In the genomic region with DNA sequence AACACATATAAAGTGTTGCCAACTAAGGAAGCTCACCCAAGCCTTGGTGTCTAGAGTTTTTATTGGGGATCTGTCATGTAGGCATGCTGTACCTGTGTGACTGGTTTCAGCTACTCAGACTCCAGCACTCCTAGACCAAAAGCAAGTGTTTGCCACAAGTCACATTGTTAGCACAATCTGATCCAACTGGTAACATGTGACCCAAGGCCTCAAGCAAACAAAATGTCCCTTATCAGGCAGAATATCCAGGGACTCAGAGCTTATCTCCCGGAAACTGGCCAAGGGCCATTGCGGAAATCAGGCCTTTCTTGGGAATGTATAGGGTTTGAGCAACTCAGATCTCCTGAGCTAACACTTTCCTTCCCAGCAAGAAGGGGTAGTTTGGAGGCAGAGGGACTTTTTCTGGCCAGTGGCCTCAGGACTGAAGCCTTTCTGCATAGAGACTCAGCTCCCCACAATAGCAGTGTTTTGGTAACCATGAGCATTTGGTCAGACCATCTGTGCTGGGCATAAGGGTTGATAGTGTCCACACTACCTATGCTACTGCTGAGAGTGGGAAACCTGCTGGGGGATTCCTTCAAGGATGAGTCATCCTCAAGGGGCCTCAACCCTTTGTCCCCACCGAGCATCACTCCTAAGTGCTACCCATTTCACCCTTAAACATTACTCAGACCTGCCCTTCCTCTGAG, we compare ENCODE assay signal across 19 cellular contexts. TPM values are rescaled to one million over a fixed set of nuclear protein-coding genes. Genes with fewer than 3 reads are reported as not detected.
DNase-seq lines count a peak whose midpoint lies in the region; ATAC-seq, FAIRE-seq and TF ChIP-seq lines count a peak whose summit lies in the region.
"Had no signal": no experiment of that assay in that cellular context is flagged by ENCODE, and none has a peak within 500 bp of the region (broad histone marks: within the 10 kb centered on the region; RNA-seq: fewer than 3 reads in every experiment).

No MANE protein-coding gene starts in this region.

- no peak overlapping the region for H3K4me3 ChIP-seq in body of pancreas
- no peak overlapping the region for H3K4me3 ChIP-seq in HepG2 (replicated peaks in 1 of 3; ENCODE audit: insufficient read depth in 1 of 3, low read depth in 2 of 3, low read length in 3 of 3)
- H3K4me3 ChIP-seq in upper lobe of right lung, result no peak overlapping the region
- H3K4me3 ChIP-seq: HAP-1 had no signal

- H3K36me3 Mint-ChIP-seq in natural killer cell treated with Interleukin-12 subunit alpha and Interleukin-12 subunit beta and Interleukin-15 and Interleukin-18, amount 100 ng/mL, for 72 hours, result no peaks in the 10 kb centered on the region
- H3K36me3 Mint-ChIP-seq in natural killer cell, result no peaks in the 10 kb centered on the region
- H3K36me3 Mint-ChIP-seq: memory B cell had no signal

- intact Hi-C loops in natural killer cell (cut with micrococcal nuclease) (no loop called here), body of pancreas (cut with DNase I) (no loop called here), HepG2 (cut with micrococcal nuclease; ENCODE audit: unreplicated experiment) (no loop called here), upper lobe of right lung (cut with DNase I) (no loop called here)

- TF ChIP-seq EP300 in HepG2 (IDR thresholded peaks at IDR 0.05; ENCODE audit: low read depth in 2 of 2, low read length in 2 of 2) (no peak), HepG2 (CRISPR knock-in tag; IDR thresholded peaks at IDR 0.05; ENCODE audit: borderline replicate concordance) (no peak)

- peaks cover 29% of the 10 kb centered on the region for H3K4me1 ChIP-seq in body of pancreas
- peaks cover 7% of the 10 kb centered on the region; the same call in 1 of the 2 replicates for H3K4me1 ChIP-seq in HepG2 (ENCODE audit: insufficient read depth, low read length)
- H3K4me1 ChIP-seq in upper lobe of right lung, result peaks cover 14% of the 10 kb centered on the region
- H3K4me1 ChIP-seq: HAP-1 had no signal

- H3K4me1 Mint-ChIP-seq in natural killer cell treated with Interleukin-12 subunit alpha and Interleukin-12 subunit beta and Interleukin-15 and Interleukin-18, amount 100 ng/mL, for 72 hours (ENCODE audit: low read depth in 2 of 2), result no peaks in the 10 kb centered on the region
- no peaks in the 10 kb centered on the region for H3K4me1 Mint-ChIP-seq in natural killer cell
- H3K4me1 Mint-ChIP-seq: activated naive CD8-positive, alpha-beta T cell treated with anti-CD3 and anti-CD28 coated beads, Interleukin-2, amount 50 U/mL, for 24 hours; memory B cell had no signal

- H3K27ac Mint-ChIP-seq in natural killer cell treated with Interleukin-12 subunit alpha and Interleukin-12 subunit beta and Interleukin-15 and Interleukin-18, amount 100 ng/mL, for 72 hours, result no peak overlapping the region
- no peak overlapping the region for H3K27ac Mint-ChIP-seq in natural killer cell
- H3K27ac Mint-ChIP-seq: activated naive CD8-positive, alpha-beta T cell treated with anti-CD3 and anti-CD28 coated beads, Interleukin-2, amount 50 U/mL, for 24 hours; memory B cell had no signal

- in situ Hi-C loops in HepG2 (cut with HindIII; ENCODE audit: extremely low pct_ligation_motif_present, low pct_unique_long_range_greater_than_20kb), result no loop called here

- TF ChIP-seq POLR2A in body of pancreas (IDR thresholded peaks at IDR 0.05) (no peak), HepG2 (IDR thresholded peaks at IDR 0.05; ENCODE audit: insufficient read depth in 1 of 2, low read depth in 2 of 2, low read length in 2 of 2) (no peak)

- POLR2A ChIA-PET in HepG2 (lab: Yijun Ruan, JAX), result no interaction called here

- FAIRE-seq in HepG2 (lab: Jason Lieb, UNC), result no peak
- FAIRE-seq: HTR-8/SVneo had no signal

- H3K9me3 Mint-ChIP-seq in natural killer cell treated with Interleukin-12 subunit alpha and Interleukin-12 subunit beta and Interleukin-15 and Interleukin-18, amount 100 ng/mL, for 72 hours, result no peaks in the 10 kb centered on the region
- H3K9me3 Mint-ChIP-seq in natural killer cell, result no peaks in the 10 kb centered on the region
- H3K9me3 Mint-ChIP-seq: activated naive CD8-positive, alpha-beta T cell treated with anti-CD3 and anti-CD28 coated beads, Interleukin-2, amount 50 U/mL, for 24 hours; memory B cell had no signal

- H2AFZ ChIP-seq in HepG2 (ENCODE audit: low read length), result no peak overlapping the region

- TF ChIP-seq CTCF in natural killer cell (IDR thresholded peaks at IDR 0.05) (no peak), body of pancreas (IDR thresholded peaks at IDR 0.05) (no peak), HepG2 (CRISPR knock-in tag; IDR thresholded peaks at IDR 0.05) (no peak), upper lobe of right lung (IDR thresholded peaks at IDR 0.05) (no peak)

- H3K79me2 ChIP-seq in HepG2 (ENCODE audit: insufficient read depth, low read length), result no peaks in the 10 kb centered on the region

- peaks cover 24 to 32% of the 10 kb centered on the region in 2 donors for H3K27me3 Mint-ChIP-seq in natural killer cell treated with Interleukin-12 subunit alpha and Interleukin-12 subunit beta and Interleukin-15 and Interleukin-18, amount 100 ng/mL, for 72 hours
- peaks cover 10 to 31% of the 10 kb centered on the region in 2 donors for H3K27me3 Mint-ChIP-seq in natural killer cell (ENCODE audit: low read depth in 2 of 2)

- no TSS peak for BruUV-seq in HepG2 (replicated peaks; lab: Mats Ljungman, UMichigan)

- H3K4me2 ChIP-seq in HepG2 (ENCODE audit: low read depth, low read length), result no peak overlapping the region

- peak overlapping the region in 3 of 4 donors; percentile 43 to 66 (median 65) for H3K27ac ChIP-seq in body of pancreas
- H3K27ac ChIP-seq in HepG2 (ENCODE audit: extremely low read length, insufficient read depth, low read length), result no peak overlapping the region
- H3K27ac ChIP-seq in upper lobe of right lung, result peak overlapping the region; percentile 52

- TF ChIP-seq RAD21 in HepG2 (CRISPR knock-in tag; IDR thresholded peaks at IDR 0.05), result no peak

- 33 to 47% methylated on average over 3 of the region's 3 CpGs for WGBS in body of pancreas, 2 donors
- WGBS in HepG2 (ENCODE audit: low lambda C conversion rate), result 0% methylated on average over 3 of the region's 3 CpGs

- no peaks in the 10 kb centered on the region for H4K20me1 ChIP-seq in HepG2 (ENCODE audit: insufficient read depth, low read length)

- peak; percentile 31 to 48 for ATAC-seq in natural killer cell treated with Interleukin-12 subunit alpha and Interleukin-12 subunit beta and Interleukin-15 and Interleukin-18, amount 100 ng/mL, for 72 hours
- ATAC-seq in natural killer cell (no peak), body of pancreas (peak; percentile 92), HepG2 (no peak), upper lobe of right lung (peak; percentile 90)
- ATAC-seq: sciatic nerve had no signal

- CTCF ChIA-PET in HepG2 (lab: Yijun Ruan, JAX; ENCODE audit: low intra/inter-chr PET ratio, low total read pairs), result no interaction called here

- DNase-seq in natural killer cell treated with Interleukin-12 subunit alpha and Interleukin-12 subunit beta and Interleukin-15 and Interleukin-18, amount 100 ng/mL, for 72 hours (ENCODE audit: low spot score), result no peak
- DNase-seq in natural killer cell (no peak), body of pancreas (peak; percentile 68 to 78 (median 73)), HepG2 (ENCODE audit: low spot score) (no peak), upper lobe of right lung (peak; percentile 80), iPS-NIHi7 (ENCODE audit: extremely low spot score) (no peak)
- no peak for DNase-seq in stimulated activated CD4-positive, alpha-beta T cell treated with anti-CD3 and anti-CD28 coated beads, Interleukin-2, amount 100 ng/mL, for 48 hours
- no peak for DNase-seq in central memory CD4-positive, alpha-beta T cell
- DNase-seq: activated CD4-positive, alpha-beta T cell treated with anti-CD3 and anti-CD28 coated beads, Interleukin-2, amount 50 U/mL, for 1 hour; activated naive CD8-positive, alpha-beta T cell treated with anti-CD3 and anti-CD28 coated beads, Interleukin-2, amount 50 U/mL, for 24 hours; activated T-cell treated with anti-CD3 and anti-CD28 coated beads, Interleukin-2, amount 50 U/mL, for 1 hour; effector memory CD4-positive, alpha-beta T cell; foreskin fibroblast; NCI-H1930; stimulated activated CD4-positive, alpha-beta T cell treated with anti-CD3 and anti-CD28 coated beads, Interleukin-2, amount 100 ng/mL, for 24 hours had no signal

- no peaks in the 10 kb centered on the region for H3K9me3 ChIP-seq in body of pancreas
- H3K9me3 ChIP-seq in HepG2 (ENCODE audit: low read length), result no peaks in the 10 kb centered on the region
- H3K9me3 ChIP-seq in upper lobe of right lung, result no peaks in the 10 kb centered on the region
- H3K9me3 ChIP-seq: HAP-1 had no signal

- no peak overlapping the region for H3K9ac ChIP-seq in HepG2 (ENCODE audit: insufficient read depth, low read depth, low read length)

- no peak overlapping the region for H3K4me3 Mint-ChIP-seq in natural killer cell treated with Interleukin-12 subunit alpha and Interleukin-12 subunit beta and Interleukin-15 and Interleukin-18, amount 100 ng/mL, for 72 hours
- no peak overlapping the region for H3K4me3 Mint-ChIP-seq in natural killer cell
- H3K4me3 Mint-ChIP-seq: activated naive CD8-positive, alpha-beta T cell treated with anti-CD3 and anti-CD28 coated beads, Interleukin-2, amount 50 U/mL, for 24 hours; memory B cell had no signal

- no peaks in the 10 kb centered on the region for H3K36me3 ChIP-seq in body of pancreas (replicated peaks in 1 of 2; ENCODE audit: insufficient read depth in 1 of 2, low read depth in 2 of 2)
- no peaks in the 10 kb centered on the region for H3K36me3 ChIP-seq in HepG2 (replicated peaks in 1 of 2; ENCODE audit: control insufficient read depth in 1 of 2, insufficient read depth in 2 of 2, low read length in 2 of 2)
- no peaks in the 10 kb centered on the region for H3K36me3 ChIP-seq in upper lobe of right lung
- H3K36me3 ChIP-seq: HAP-1 had no signal

- H3K27me3 ChIP-seq in body of pancreas (no peaks in the 10 kb centered on the region), HepG2 (ENCODE audit: control insufficient read depth in 1 of 2, insufficient read depth in 2 of 2, low read length in 2 of 2) (no peaks in the 10 kb centered on the region), upper lobe of right lung (no peaks in the 10 kb centered on the region)

RNA-seq across cellular contexts. Expression of a gene that starts 29.6 kb away (rescaled TPM):
- not detected for total RNA-seq in natural killer cell treated with Interleukin-12 subunit alpha and Interleukin-12 subunit beta and Interleukin-15 and Interleukin-18, amount 100 ng/mL, for 72 hours
- total RNA-seq in natural killer cell (not detected), body of pancreas (not detected), HepG2 (2016; rRNA removed; fragmentation: Illumina TruSeq; extraction: Trizol) (not detected in 2 replicates), upper lobe of right lung (0.32 TPM)
- total RNA-seq in HepG2 (2016; cell fraction: cytosol; rRNA removed; fragmentation: Illumina TruSeq; extraction: Trizol; ENCODE audit: low read depth), result not detected in 2 replicates
- not detected in 2 replicates for total RNA-seq in HepG2 (2016; cell fraction: insoluble cytoplasmic fraction; rRNA removed; fragmentation: Illumina TruSeq; extraction: Trizol)
- total RNA-seq in HepG2 (2016; cell fraction: membrane; rRNA removed; fragmentation: Illumina TruSeq; extraction: Trizol), result not detected in 2 replicates
- not detected in 2 replicates for total RNA-seq in HepG2 (2016; cell fraction: nucleus; rRNA removed; fragmentation: Illumina TruSeq; extraction: Trizol)
- polyA plus RNA-seq in HepG2 (2011; rRNA removed), result not detected in 2 replicates
- not detected in 2 replicates for polyA plus RNA-seq in HepG2 (2011; cell fraction: cytosol; rRNA removed)
- not detected in 2 replicates for polyA plus RNA-seq in HepG2 (2011; cell fraction: nucleus; rRNA removed)
- polyA plus RNA-seq in HepG2 (2012), result not detected in 2 replicates
- polyA plus RNA-seq in HepG2 (2016; cell fraction: cytosol; fragmentation: Illumina TruSeq; extraction: Trizol; ENCODE audit: low read depth), result not detected in 2 replicates
- not detected in 2 replicates for polyA plus RNA-seq in HepG2 (2016; cell fraction: insoluble cytoplasmic fraction; fragmentation: Illumina TruSeq; extraction: Trizol; ENCODE audit: low read depth)
- not detected in 2 replicates for polyA plus RNA-seq in HepG2 (2016; cell fraction: membrane; fragmentation: Illumina TruSeq; extraction: Trizol; ENCODE audit: low read depth)
- not detected in 2 replicates for polyA plus RNA-seq in HepG2 (2016; cell fraction: nucleus; fragmentation: Illumina TruSeq; extraction: Trizol; ENCODE audit: insufficient read depth, low read depth)
- not detected in 2 replicates for polyA minus RNA-seq in HepG2 (2011; rRNA and poly(A)+ RNA removed; ENCODE audit: low replicate concordance)
- not detected in 2 replicates for polyA minus RNA-seq in HepG2 (2011; cell fraction: cytosol; rRNA and poly(A)+ RNA removed)
- not detected in 2 replicates for polyA minus RNA-seq in HepG2 (2011; cell fraction: nucleus; rRNA and poly(A)+ RNA removed)
- total RNA-seq: sciatic nerve had no signal

RNA-seq across cellular contexts. Expression of a gene that starts 42.8 kb away (rescaled TPM):
- not detected for total RNA-seq in natural killer cell treated with Interleukin-12 subunit alpha and Interleukin-12 subunit beta and Interleukin-15 and Interleukin-18, amount 100 ng/mL, for 72 hours
- total RNA-seq in natural killer cell (not detected), body of pancreas (under 1 TPM in 1 of 2 donors, not detected in 1; 0.26 TPM), HepG2 (2016; rRNA removed; fragmentation: Illumina TruSeq; extraction: Trizol) (not detected in 2 replicates), upper lobe of right lung (1.3 TPM)
- not detected in 2 replicates for total RNA-seq in HepG2 (2016; cell fraction: cytosol; rRNA removed; fragmentation: Illumina TruSeq; extraction: Trizol; ENCODE audit: low read depth)
- total RNA-seq in HepG2 (2016; cell fraction: insoluble cytoplasmic fraction; rRNA removed; fragmentation: Illumina TruSeq; extraction: Trizol), result not detected in 2 replicates
- not detected in 2 replicates for total RNA-seq in HepG2 (2016; cell fraction: membrane; rRNA removed; fragmentation: Illumina TruSeq; extraction: Trizol)
- not detected in 2 replicates for total RNA-seq in HepG2 (2016; cell fraction: nucleus; rRNA removed; fragmentation: Illumina TruSeq; extraction: Trizol)
- 0.05 TPM in 1 of 2 replicates, not detected in the other for polyA plus RNA-seq in HepG2 (2011; rRNA removed)
- 0.03 TPM in 1 of 2 replicates, not detected in the other for polyA plus RNA-seq in HepG2 (2011; cell fraction: cytosol; rRNA removed)
- polyA plus RNA-seq in HepG2 (2011; cell fraction: nucleus; rRNA removed), result not detected in 2 replicates
- polyA plus RNA-seq in HepG2 (2012), result 0.05 TPM in 1 of 2 replicates, not detected in the other
- polyA plus RNA-seq in HepG2 (2016; cell fraction: cytosol; fragmentation: Illumina TruSeq; extraction: Trizol; ENCODE audit: low read depth), result not detected in 2 replicates
- not detected in 2 replicates for polyA plus RNA-seq in HepG2 (2016; cell fraction: insoluble cytoplasmic fraction; fragmentation: Illumina TruSeq; extraction: Trizol; ENCODE audit: low read depth)
- not detected in 2 replicates for polyA plus RNA-seq in HepG2 (2016; cell fraction: membrane; fragmentation: Illumina TruSeq; extraction: Trizol; ENCODE audit: low read depth)
- not detected in 2 replicates for polyA plus RNA-seq in HepG2 (2016; cell fraction: nucleus; fragmentation: Illumina TruSeq; extraction: Trizol; ENCODE audit: insufficient read depth, low read depth)
- polyA minus RNA-seq in HepG2 (2011; rRNA and poly(A)+ RNA removed; ENCODE audit: low replicate concordance), result not detected in 2 replicates
- not detected in 2 replicates for polyA minus RNA-seq in HepG2 (2011; cell fraction: cytosol; rRNA and poly(A)+ RNA removed)
- polyA minus RNA-seq in HepG2 (2011; cell fraction: nucleus; rRNA and poly(A)+ RNA removed), result not detected in 2 replicates

Comparison
In these comparisons a context has a peak if more than half of its experiments do, and no peak if none do; other contexts are left out.
1. ATAC-seq: peak in natural killer cell treated with Interleukin-12 subunit alpha and Interleukin-12 subunit beta and Interleukin-15 and Interleukin-18, amount 100 ng/mL, for 72 hours (2 of 2), body of pancreas (single experiment) and upper lobe of right lung (single experiment); none in natural killer cell (0 of 3) and HepG2 (single experiment).
2. DNase-seq: peak in body of pancreas (4 of 4) and upper lobe of right lung (single experiment); none in natural killer cell treated with Interleukin-12 subunit alpha and Interleukin-12 subunit beta and Interleukin-15 and Interleukin-18, amount 100 ng/mL, for 72 hours (single experiment), natural killer cell (single experiment), HepG2 (single experiment), stimulated activated CD4-positive, alpha-beta T cell treated with anti-CD3 and anti-CD28 coated beads, Interleukin-2, amount 100 ng/mL, for 48 hours (0 of 2), central memory CD4-positive, alpha-beta T cell (single experiment) and iPS-NIHi7 (single experiment).